ENCODE assay signal across 1 cellular context in the genomic region with DNA sequence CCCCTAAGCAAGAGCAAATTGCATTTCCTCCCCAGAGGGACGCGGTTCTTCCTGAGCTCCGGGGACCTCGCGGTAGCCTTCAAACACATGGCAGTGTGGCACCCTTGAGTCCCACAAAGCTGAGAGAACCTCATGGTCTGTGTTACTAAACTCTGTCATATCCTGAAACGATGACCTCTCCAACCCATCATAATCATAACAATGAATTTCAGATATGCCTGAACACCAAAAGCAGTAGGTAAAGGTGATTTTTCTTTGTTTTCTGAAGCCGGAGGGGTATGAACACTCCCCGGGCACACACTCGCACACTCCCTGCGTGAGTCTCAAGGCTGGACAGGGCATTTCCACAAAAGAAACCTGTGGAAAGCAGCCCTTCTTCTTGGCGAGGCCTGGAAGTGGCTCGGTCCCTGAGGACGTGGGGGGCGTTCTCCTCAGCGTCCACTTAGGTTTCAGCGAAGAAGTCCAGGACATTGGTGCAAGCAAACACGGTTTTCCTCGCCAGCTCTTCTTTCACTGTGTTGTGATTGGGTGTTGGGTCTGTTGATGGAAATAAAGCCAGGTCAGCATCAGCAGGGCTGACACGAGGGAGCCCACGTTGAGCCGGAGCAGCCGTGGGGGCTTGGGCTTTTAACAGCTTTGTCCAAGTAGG.
A peak's percentile ranks its signal among the peaks of the same experiment; 100 is the strongest.
TF ChIP-seq lines count a peak whose summit lies in the region.

No MANE protein-coding gene starts in this region.

TF ChIP-seq in endothelial cell of umbilical vein, 7 proteins besides CTCF, POLR2A, EP300 and RAD21:
- TF ChIP-seq GATA2 (IDR thresholded peaks at IDR 0.05; ENCODE audit: insufficient read depth, insufficient read length, low read depth, low read length) = no peak
- TF ChIP-seq, protein P1, sequence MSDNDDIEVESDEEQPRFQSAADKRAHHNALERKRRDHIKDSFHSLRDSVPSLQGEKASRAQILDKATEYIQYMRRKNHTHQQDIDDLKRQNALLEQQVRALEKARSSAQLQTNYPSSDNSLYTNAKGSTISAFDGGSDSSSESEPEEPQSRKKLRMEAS (IDR thresholded peaks at IDR 0.05; ENCODE audit: insufficient read depth, insufficient read length) = peak; percentile 1
TF ChIP-seq in endothelial cell of umbilical vein: peak in this region for 1.
